20 cellular contexts compared by ENCODE assay signal in the genomic region with DNA sequence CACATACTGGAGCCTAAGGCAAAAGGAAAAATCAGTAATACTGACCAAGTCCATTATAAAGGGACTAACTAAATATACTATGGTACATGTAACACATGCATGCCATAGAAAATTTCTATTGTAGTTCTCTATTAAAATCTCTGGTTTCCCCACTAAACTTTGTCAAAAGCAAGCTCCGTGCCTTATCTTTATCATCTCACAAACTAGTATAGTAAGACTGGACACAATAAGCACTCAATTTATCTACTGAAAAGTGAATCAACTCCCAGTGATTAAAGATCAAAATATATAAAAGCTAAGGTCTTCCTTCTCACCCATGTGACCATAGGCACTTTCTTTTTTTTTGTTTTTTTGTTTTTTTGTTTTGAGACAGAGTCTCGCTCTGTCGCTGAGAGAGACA.
"Had no signal": no experiment of that assay in that cellular context is flagged by ENCODE, and none has a peak within 500 bp of the region (broad histone marks: within the 10 kb centered on the region; RNA-seq: fewer than 3 reads in every experiment).

No MANE protein-coding gene starts in this region.

- H3K27me3 ChIP-seq: gastroesophageal sphincter, neutrophil, tibial artery, uterus had no signal

- H3K4me3 ChIP-seq: gastroesophageal sphincter, mucosa of descending colon, skin epidermis, tibial artery, uterus had no signal

- H3K27ac ChIP-seq: gastroesophageal sphincter, neutrophil, tibial artery, uterus had no signal

- H3K36me3 Mint-ChIP-seq: activated naive CD8-positive, alpha-beta T cell treated with anti-CD3 and anti-CD28 coated beads, Interleukin-2, amount 10 ng/mL, durations not matched to agents 7 days and 5 days; naive thymus-derived CD8-positive, alpha-beta T cell had no signal

- H3K4me1 ChIP-seq: gastroesophageal sphincter, tibial artery, uterus had no signal

- H3K36me3 ChIP-seq: gastroesophageal sphincter, neutrophil, tibial artery, uterus had no signal

- H3K9me3 Mint-ChIP-seq: activated naive CD8-positive, alpha-beta T cell treated with anti-CD3 and anti-CD28 coated beads, Interleukin-2, amount 10 ng/mL, durations not matched to agents 7 days and 5 days; endodermal cell; naive thymus-derived CD8-positive, alpha-beta T cell had no signal

- H3K27ac Mint-ChIP-seq: activated naive CD8-positive, alpha-beta T cell treated with anti-CD3 and anti-CD28 coated beads, Interleukin-2, amount 10 ng/mL, durations not matched to agents 7 days and 5 days; endodermal cell had no signal

- H3K4me1 Mint-ChIP-seq: endodermal cell had no signal

- FAIRE-seq: bronchial epithelial cell, islet of Langerhans had no signal

- DNase-seq: activated CD4-positive, alpha-beta T cell treated with anti-CD3 and anti-CD28 coated beads, Interleukin-2, amount 50 U/mL, for 1 hour; activated CD4-positive, CD25-positive, alpha-beta regulatory T cell; activated CD8-positive, alpha-beta memory T cell treated with anti-CD3 and anti-CD28 coated beads for 24 hours; activated gamma-delta T cell treated with Interleukin-2 at 50 U/mL for 16 hours; activated naive CD8-positive, alpha-beta T cell treated with anti-CD3 and anti-CD28 coated beads, Interleukin-2, amount 10 ng/mL, durations not matched to agents 7 days and 5 days; endodermal cell; erythroblast; mucosa of descending colon; naive thymus-derived CD8-positive, alpha-beta T cell; posterior cingulate gyrus; stimulated activated CD4-positive, alpha-beta T cell treated with anti-CD3 and anti-CD28 coated beads, Interleukin-4, amount 100 ng/mL, for 24 hours; stimulated activated naive CD4-positive, alpha-beta T cell; T-helper 2 cell; tibial artery; uterus had no signal

- ATAC-seq: gastroesophageal sphincter; mucosa of descending colon; naive thymus-derived CD8-positive, alpha-beta T cell had no signal

- H3K9me3 ChIP-seq: gastroesophageal sphincter, mucosa of descending colon, neutrophil, tibial artery, uterus had no signal

- H3K4me3 Mint-ChIP-seq: activated naive CD8-positive, alpha-beta T cell treated with anti-CD3 and anti-CD28 coated beads, Interleukin-2, amount 10 ng/mL, durations not matched to agents 7 days and 5 days; endodermal cell; naive thymus-derived CD8-positive, alpha-beta T cell had no signal
